8 cellular contexts compared by ENCODE assay signal in the genomic region with DNA sequence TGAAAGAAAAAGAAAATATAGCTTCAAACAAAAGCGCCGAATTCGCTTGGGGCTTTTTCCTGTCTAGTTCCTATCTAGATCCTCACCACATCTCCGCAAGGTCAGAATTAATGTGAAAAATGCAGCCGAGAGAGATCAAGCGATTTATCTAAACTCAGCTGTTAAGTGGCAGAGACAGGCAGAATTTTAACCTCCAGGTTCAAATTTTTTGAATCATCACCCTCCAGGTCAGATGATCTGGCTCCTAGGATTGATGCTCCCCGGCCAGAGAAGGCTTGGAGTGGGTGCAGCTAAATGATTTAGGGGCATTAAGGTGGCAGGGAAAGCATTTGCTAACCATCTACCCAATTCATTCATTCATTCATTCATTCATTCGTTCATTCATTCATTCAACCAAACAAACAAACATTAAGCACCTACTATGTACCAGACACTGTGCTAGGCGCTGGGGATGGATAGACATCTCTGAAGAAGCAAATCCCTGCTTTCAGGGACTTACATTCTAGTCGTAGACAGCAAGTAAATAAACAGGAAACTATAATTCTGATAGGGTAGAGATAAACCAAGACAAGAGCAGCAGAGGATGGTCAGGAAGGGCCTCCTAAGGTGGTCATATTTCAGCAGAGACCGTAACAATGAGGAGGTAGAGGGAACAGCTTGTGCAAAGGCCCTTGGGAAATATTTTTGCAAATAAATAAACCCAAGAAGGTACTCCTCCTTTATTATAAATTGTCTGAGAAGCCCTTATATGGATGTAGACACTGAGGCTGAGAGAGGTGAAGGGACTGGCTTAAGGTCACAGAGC. TPM values are rescaled to one million over a fixed set of nuclear protein-coding genes. Genes with fewer than 3 reads are reported as not detected.
DNase-seq lines count a peak whose midpoint lies in the region; ATAC-seq, FAIRE-seq and TF ChIP-seq lines count a peak whose summit lies in the region.

No MANE protein-coding gene starts in this region.

- TF ChIP-seq CTCF in epithelial cell of esophagus (IDR thresholded peaks at IDR 0.05; ENCODE audit: insufficient read depth, low read depth, low read length, missing control alignments) (no peak), pancreas (IDR thresholded peaks at IDR 0.05) (no peak)

- H3K36me3 ChIP-seq in ES-I3 (ENCODE audit: insufficient read depth, low read length) (no peaks in the 10 kb centered on the region), pancreas (no peaks in the 10 kb centered on the region)

- DNase-seq in epithelial cell of esophagus (ENCODE audit: low read depth) (no peak), pancreas (no peak), NCI-H526 (lab: John Stamatoyannopoulos, UW) (no peak), foreskin melanocyte (no peak)

- peak overlapping the region; percentile 95 for H3K4me3 ChIP-seq in epithelial cell of esophagus (ENCODE audit: low read length)
- H3K4me3 ChIP-seq in pancreas: peak overlapping the region; percentile 91 to 98 (median 96)

- H3K27me3 ChIP-seq in pancreas: no peaks in the 10 kb centered on the region

- H3K4me1 ChIP-seq in ES-I3 (ENCODE audit: insufficient read depth, low read length) (peaks cover 6% of the 10 kb centered on the region; the same call in 1 of the 2 replicates), pancreas (peaks cover 15 to 48% (median 31%) of the 10 kb centered on the region in 3 donors)

- H3K27ac ChIP-seq in pancreas: peak overlapping the region; percentile 82 to 97 (median 90)

- no peak for ATAC-seq in pancreas
- no peak for ATAC-seq in GM21737 (IDR thresholded peaks at IDR 0.05; ENCODE audit: unreplicated experiment)
- ATAC-seq in GM21825 (IDR thresholded peaks at IDR 0.05; ENCODE audit: unreplicated experiment): no peak

- H3K9me3 ChIP-seq in ES-I3 (ENCODE audit: control insufficient read depth, insufficient read depth, low read length): no peaks in the 10 kb centered on the region
- no peaks in the 10 kb centered on the region for H3K9me3 ChIP-seq in pancreas

- FAIRE-seq in pancreas (lab: Jason Lieb, UNC): no peak

- intact Hi-C loops in pancreas (cut with DNase I): no loop called here

- peak overlapping the region; percentile 76 for H3K9ac ChIP-seq in ES-I3 (ENCODE audit: low read depth, low read length)

- 14 to 18% methylated on average over 11 of the region's 11 CpGs for WGBS in pancreas, 2 donors

TF ChIP-seq in PFSK-1, 5 proteins besides CTCF, POLR2A, EP300 and RAD21:
- TF ChIP-seq, protein P1, sequence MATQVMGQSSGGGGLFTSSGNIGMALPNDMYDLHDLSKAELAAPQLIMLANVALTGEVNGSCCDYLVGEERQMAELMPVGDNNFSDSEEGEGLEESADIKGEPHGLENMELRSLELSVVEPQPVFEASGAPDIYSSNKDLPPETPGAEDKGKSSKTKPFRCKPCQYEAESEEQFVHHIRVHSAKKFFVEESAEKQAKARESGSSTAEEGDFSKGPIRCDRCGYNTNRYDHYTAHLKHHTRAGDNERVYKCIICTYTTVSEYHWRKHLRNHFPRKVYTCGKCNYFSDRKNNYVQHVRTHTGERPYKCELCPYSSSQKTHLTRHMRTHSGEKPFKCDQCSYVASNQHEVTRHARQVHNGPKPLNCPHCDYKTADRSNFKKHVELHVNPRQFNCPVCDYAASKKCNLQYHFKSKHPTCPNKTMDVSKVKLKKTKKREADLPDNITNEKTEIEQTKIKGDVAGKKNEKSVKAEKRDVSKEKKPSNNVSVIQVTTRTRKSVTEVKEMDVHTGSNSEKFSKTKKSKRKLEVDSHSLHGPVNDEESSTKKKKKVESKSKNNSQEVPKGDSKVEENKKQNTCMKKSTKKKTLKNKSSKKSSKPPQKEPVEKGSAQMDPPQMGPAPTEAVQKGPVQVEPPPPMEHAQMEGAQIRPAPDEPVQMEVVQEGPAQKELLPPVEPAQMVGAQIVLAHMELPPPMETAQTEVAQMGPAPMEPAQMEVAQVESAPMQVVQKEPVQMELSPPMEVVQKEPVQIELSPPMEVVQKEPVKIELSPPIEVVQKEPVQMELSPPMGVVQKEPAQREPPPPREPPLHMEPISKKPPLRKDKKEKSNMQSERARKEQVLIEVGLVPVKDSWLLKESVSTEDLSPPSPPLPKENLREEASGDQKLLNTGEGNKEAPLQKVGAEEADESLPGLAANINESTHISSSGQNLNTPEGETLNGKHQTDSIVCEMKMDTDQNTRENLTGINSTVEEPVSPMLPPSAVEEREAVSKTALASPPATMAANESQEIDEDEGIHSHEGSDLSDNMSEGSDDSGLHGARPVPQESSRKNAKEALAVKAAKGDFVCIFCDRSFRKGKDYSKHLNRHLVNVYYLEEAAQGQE (IDR thresholded peaks at IDR 0.05; ENCODE audit: insufficient read depth in 1 of 2, low read depth in 2 of 2, low read length in 2 of 2): no peak
- peak; percentile 32; the same call in 1 of the 2 replicates for TF ChIP-seq TAF1 (IDR thresholded peaks at IDR 0.05; ENCODE audit: borderline replicate concordance, insufficient read depth, low read length)

RNA-seq across cellular contexts. Expression of a gene that starts 0.7 kb away (rescaled TPM):
- polyA plus RNA-seq in PFSK-1 (2012; ENCODE audit: insufficient read length, low read depth): 50.3 TPM
- 10 to 100 TPM; 43.6 to 61.7 (median 53.3) TPM for total RNA-seq in pancreas
- polyA plus RNA-seq in pancreas: 10 to 100 TPM; 37.9 to 59.3 TPM

RNA-seq across cellular contexts. Expression of a gene that starts 39.9 kb away (rescaled TPM):
- 48.4 TPM for polyA plus RNA-seq in PFSK-1 (2012; ENCODE audit: insufficient read length, low read depth)
- 1 to 10 TPM; 3.5 to 9.8 (median 6.1) TPM for total RNA-seq in pancreas
- polyA plus RNA-seq in pancreas: 10 to 100 TPM in 1 of 2 donors, 1 to 10 TPM in 1; 9.0 to 11.0 TPM
